Comparison of ENCODE assay signal across 16 cellular contexts in the genomic region with DNA sequence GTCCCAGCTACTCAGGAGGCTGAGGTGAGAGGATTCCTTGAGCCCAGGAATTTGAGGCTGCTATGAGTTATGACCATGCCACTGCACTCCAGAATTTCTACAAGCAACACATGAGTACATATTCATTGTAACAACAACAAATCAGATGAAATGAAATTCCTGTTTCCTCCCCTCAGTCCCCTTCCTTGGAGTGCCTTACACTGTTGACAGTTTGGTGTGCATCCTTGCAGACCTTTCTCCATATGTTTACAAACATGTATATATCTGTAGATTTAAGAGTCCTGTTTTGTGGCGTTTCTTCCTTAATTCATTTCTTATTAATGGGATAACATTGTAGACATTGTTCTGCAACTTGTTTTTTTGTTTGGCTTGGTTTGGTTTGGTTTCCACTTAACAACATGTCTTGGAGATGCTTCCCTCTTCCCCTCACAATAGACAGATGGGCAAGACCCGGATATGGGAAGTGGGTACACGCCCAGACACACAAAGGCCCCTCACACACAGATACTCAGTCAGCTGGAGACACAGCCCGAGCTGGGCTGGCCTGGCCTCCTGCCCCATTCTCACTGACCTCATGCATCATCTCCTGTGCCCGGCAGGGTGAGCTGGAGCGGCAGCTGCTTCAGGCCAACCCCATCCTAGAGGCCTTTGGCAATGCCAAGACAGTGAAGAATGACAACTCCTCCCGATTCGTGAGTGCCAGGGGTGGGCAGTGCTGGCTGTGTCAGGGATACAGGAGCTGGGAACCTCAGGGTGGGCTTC. TPM values are rescaled to one million over a fixed set of nuclear protein-coding genes. Genes with fewer than 3 reads are reported as not detected.
DNase-seq lines count a peak whose midpoint lies in the region; ATAC-seq lines count a peak whose summit lies in the region.
"Had no signal": no experiment of that assay in that cellular context is flagged by ENCODE, and none has a peak within 500 bp of the region (broad histone marks: within the 10 kb centered on the region; RNA-seq: fewer than 3 reads in every experiment).

No MANE protein-coding gene starts in this region.

- peak; percentile 19 for DNase-seq in M059J (ENCODE audit: low read depth)
- DNase-seq in medulla oblongata (ENCODE audit: extremely low spot score), result peak; percentile 52
- DNase-seq in putamen (ENCODE audit: low spot score), result peak; percentile 57
- DNase-seq in NAMALWA (ENCODE audit: low spot score), result no peak
- DNase-seq in central memory CD4-positive, alpha-beta T cell, result no peak
- no peak for DNase-seq in NCI-H128 (lab: John Stamatoyannopoulos, UW; ENCODE audit: unreplicated experiment)
- DNase-seq: AML-193; CD4-positive, CD25-positive, alpha-beta regulatory T cell; DMS79 treated with DMSO at 0.1 percent for 48 hours; GOT3; NCI-H1417; NCI-H1930; NCI-H2171; NCI-H510A had no signal

- peak; percentile 22 for ATAC-seq in esophagus mucosa
- ATAC-seq in HG03432 (IDR thresholded peaks at IDR 0.05; ENCODE audit: unreplicated experiment), result no peak

RNA-seq across cellular contexts. Expression of gene MYH14, which starts 21.7 kb away (rescaled TPM):
- not detected in 2 replicates for total RNA-seq in M059J (2014; rRNA removed; shearing (Covaris generic))
- total RNA-seq in esophagus mucosa, result 66.0 TPM
- total RNA-seq: CD4-positive, CD25-positive, alpha-beta regulatory T cell had no signal

Comparison
In these comparisons a context has a peak if more than half of its experiments do, and no peak if none do; other contexts are left out.
1. DNase-seq: peak in M059J (single experiment), medulla oblongata (single experiment) and putamen (single experiment); none in NAMALWA (single experiment), central memory CD4-positive, alpha-beta T cell (single experiment) and NCI-H128 (single experiment).
2. RNA of gene MYH14, which starts 21.7 kb away (total RNA-seq): 66.0 TPM in esophagus mucosa (single experiment); not detected in M059J; every median in the first group is over 10 times any median in the second.